In genomic region chr1:36463404-36463772, GRCh38 we compare ENCODE assay signal across 1 cellular context.
TF ChIP-seq lines count a peak whose summit lies in the region.

No MANE protein-coding gene starts in this region.

TF ChIP-seq in K562, 482 proteins besides CTCF, POLR2A, EP300 and RAD21:
- TF ChIP-seq E2F6 (IDR thresholded peaks at IDR 0.05; ENCODE audit: borderline replicate concordance in 1 of 2, extremely low read depth in 1 of 2, insufficient read depth in 1 of 2, insufficient read length in 1 of 2, low read depth in 1 of 2, low read length in 1 of 2, poor library complexity in 1 of 2, severe bottlenecking in 1 of 2) (peak in 1 of 2 experiments; percentile 9), ZNF224 (CRISPR knock-in tag; IDR thresholded peaks at IDR 0.05) (no peak), NCOA4 (IDR thresholded peaks at IDR 0.05; ENCODE audit: partially characterized antibody) (no peak)
- TF ChIP-seq, protein P1, sequence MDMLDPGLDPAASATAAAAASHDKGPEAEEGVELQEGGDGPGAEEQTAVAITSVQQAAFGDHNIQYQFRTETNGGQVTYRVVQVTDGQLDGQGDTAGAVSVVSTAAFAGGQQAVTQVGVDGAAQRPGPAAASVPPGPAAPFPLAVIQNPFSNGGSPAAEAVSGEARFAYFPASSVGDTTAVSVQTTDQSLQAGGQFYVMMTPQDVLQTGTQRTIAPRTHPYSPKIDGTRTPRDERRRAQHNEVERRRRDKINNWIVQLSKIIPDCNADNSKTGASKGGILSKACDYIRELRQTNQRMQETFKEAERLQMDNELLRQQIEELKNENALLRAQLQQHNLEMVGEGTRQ (CRISPR knock-in tag; IDR thresholded peaks at IDR 0.05), result peak; percentile 19; the same call in 1 of the 2 replicates
